In the genomic region with DNA sequence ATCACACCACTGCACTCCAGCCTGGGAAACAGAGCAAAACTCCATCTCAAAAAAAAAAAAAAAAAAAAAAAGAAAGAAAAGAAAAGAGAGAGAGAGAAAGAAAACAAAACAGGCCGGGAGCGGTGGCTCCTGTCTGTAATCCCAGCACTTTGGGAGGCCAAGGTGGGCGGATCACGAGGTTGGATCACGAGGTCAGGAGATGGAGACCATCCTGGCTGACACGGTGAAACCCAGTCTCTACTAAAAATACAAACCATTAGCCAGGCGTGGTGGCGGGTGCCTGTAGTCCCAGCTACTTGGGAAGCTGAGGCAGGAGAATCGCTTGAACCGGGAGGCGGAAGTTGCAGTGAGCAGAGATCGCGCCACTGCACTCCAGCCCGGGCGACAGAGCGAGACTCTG, we compare ENCODE assay signal across 3 cellular contexts. TPM values are rescaled to one million over a fixed set of nuclear protein-coding genes. Genes with fewer than 3 reads are reported as not detected.
"Had no signal": no experiment of that assay in that cellular context is flagged by ENCODE, and none has a peak within 500 bp of the region (broad histone marks: within the 10 kb centered on the region; RNA-seq: fewer than 3 reads in every experiment).

No MANE protein-coding gene starts in this region.

RNA-seq across cellular contexts. Expression of gene IGDCC3, which starts 20.7 kb away (rescaled TPM):
- total RNA-seq: GM23248, H4, HFFc6 had no signal
- polyA plus RNA-seq: GM23248 had no signal
